ENCODE assay signal across 8 cellular contexts in the genomic region with DNA sequence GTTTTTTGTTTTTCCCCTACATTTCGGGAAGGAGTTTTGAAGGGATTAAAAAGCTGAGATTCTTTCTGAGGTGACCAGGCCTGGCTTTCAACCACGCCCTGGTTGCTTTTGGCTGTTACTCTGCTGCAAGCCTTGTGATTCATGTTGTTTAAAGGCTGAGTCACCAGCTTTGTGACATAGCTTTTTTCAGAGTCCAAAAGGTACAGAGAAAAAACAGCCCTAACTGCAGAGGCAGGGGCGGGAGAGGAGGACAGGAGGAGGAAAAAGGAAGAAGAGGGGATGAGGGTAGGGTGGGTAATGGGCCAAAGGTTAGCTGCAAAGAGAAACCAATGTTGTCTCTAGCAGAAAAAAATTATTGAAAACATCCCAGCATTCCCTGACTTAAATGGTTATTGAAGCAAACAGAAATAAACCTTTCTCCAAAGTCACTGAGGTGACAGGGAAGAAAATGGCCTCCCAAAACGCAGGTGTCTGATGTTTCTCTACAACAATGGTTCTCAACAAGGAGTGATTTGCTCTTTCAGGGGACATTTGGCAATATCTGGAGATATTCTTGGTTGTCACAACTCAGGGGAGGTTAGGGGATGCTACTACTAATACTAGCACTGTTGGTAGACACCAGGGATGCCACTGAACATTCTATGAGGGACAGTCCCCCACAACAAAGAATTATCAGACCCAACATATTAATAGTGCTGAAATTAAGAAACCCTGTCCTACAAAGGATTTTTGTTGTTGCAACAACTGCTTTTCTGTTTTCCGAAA. TPM values are rescaled to one million over a fixed set of nuclear protein-coding genes. Genes with fewer than 3 reads are reported as not detected.
A peak's percentile ranks its signal among the peaks of the same experiment; 100 is the strongest.
DNase-seq lines count a peak whose midpoint lies in the region; ATAC-seq, FAIRE-seq and TF ChIP-seq lines count a peak whose summit lies in the region.

No MANE protein-coding gene starts in this region.

- peak overlapping the region; percentile 90 for H3K4me2 ChIP-seq in astrocyte (ENCODE audit: low read length)

- peak overlapping the region; percentile 22 for H3K4me3 ChIP-seq in BJ (ENCODE audit: low read depth, low read length)
- H3K4me3 ChIP-seq in LNCaP clone FGC (ENCODE audit: low read depth, low read length) = peak overlapping the region; percentile 99
- H3K4me3 ChIP-seq in astrocyte (ENCODE audit: insufficient read depth, low read depth, low read length) = peak overlapping the region; percentile 82
- H3K4me3 ChIP-seq in iPS-18a (ENCODE audit: low read length) = peak overlapping the region; percentile 99
- H3K4me3 ChIP-seq in skin epidermis = peak overlapping the region in 5 of 7 experiments; percentile 8 to 95 (median 78)

- H4K20me1 ChIP-seq in astrocyte (ENCODE audit: insufficient read depth, low read length) = peaks cover 24% of the 10 kb centered on the region

- TF ChIP-seq CTCF in BJ (IDR thresholded peaks at IDR 0.05; ENCODE audit: insufficient read depth, low read depth, low read length) = no peak
- TF ChIP-seq CTCF in LNCaP clone FGC (IDR thresholded peaks at IDR 0.05; ENCODE audit: control insufficient read depth, extremely low read depth, insufficient read depth) = no peak
- TF ChIP-seq CTCF in astrocyte (IDR thresholded peaks at IDR 0.05; ENCODE audit: insufficient read depth, low read depth, low read length) = no peak

- peaks cover 42% of the 10 kb centered on the region for H3K4me1 Mint-ChIP-seq in astrocyte (ENCODE audit: low read depth, unreplicated experiment)

- H2AFZ ChIP-seq in astrocyte (ENCODE audit: low read depth, low read length) = no peak overlapping the region

- CTCF ChIA-PET in BJ (lab: Yijun Ruan, JAX) = interaction anchor here (1.7 to 4.3 kb wide), 4 partner anchors 10 to 24 kb away, joined by 7 to 35 read pairs (median 20); no protein-coding TSS in a partner anchor

- no peaks in the 10 kb centered on the region for H3K27me3 ChIP-seq in BJ (ENCODE audit: control insufficient read depth, insufficient read depth, low read length)
- H3K27me3 ChIP-seq in astrocyte (ENCODE audit: insufficient read depth, low read length) = peaks cover 6% of the 10 kb centered on the region
- H3K27me3 ChIP-seq in iPS-18a (ENCODE audit: control insufficient read depth, insufficient read depth, low read length) = no peaks in the 10 kb centered on the region

- H3K36me3 ChIP-seq in BJ (ENCODE audit: control insufficient read depth, insufficient read depth, low read length) (peaks cover 4% of the 10 kb centered on the region), astrocyte (ENCODE audit: insufficient read depth, low read length) (peaks cover 10% of the 10 kb centered on the region), iPS-18a (ENCODE audit: control insufficient read depth, low read depth, low read length) (peaks cover 18% of the 10 kb centered on the region)

- no peak for FAIRE-seq in astrocyte (lab: Jason Lieb, UNC)

- H3K27ac Mint-ChIP-seq in astrocyte (ENCODE audit: unreplicated experiment) = peak overlapping the region; percentile 100

- H3K9me3 ChIP-seq in astrocyte (ENCODE audit: insufficient read depth, low read depth, low read length) (no peaks in the 10 kb centered on the region), iPS-18a (ENCODE audit: control insufficient read depth, low read depth, low read length) (no peaks in the 10 kb centered on the region)

- POLR2A ChIA-PET in BJ (lab: Charles Lee) = interaction anchor here (0.7 to 1.5 kb wide), 3 partner anchors 12 to 1752 kb away, joined by 3 to 4 read pairs (median 3); no protein-coding TSS in a partner anchor

- ATAC-seq in HG02840 (IDR thresholded peaks at IDR 0.05; ENCODE audit: low FRiP score, unreplicated experiment) = no peak

- no peaks in the 10 kb centered on the region for H3K27me3 Mint-ChIP-seq in astrocyte (ENCODE audit: low read depth, unreplicated experiment)

- H3K4me3 Mint-ChIP-seq in astrocyte (ENCODE audit: unreplicated experiment) = peak overlapping the region; percentile 91

- peaks cover 51% of the 10 kb centered on the region for H3K4me1 ChIP-seq in astrocyte (ENCODE audit: insufficient read depth, low read length)
- peaks cover 50% of the 10 kb centered on the region for H3K4me1 ChIP-seq in iPS-18a (ENCODE audit: control insufficient read depth, low read depth, low read length)

- DNase-seq in BJ (ENCODE audit: low read depth) = peak; percentile 81
- DNase-seq in LNCaP clone FGC (ENCODE audit: low read depth) = peak; percentile 83
- DNase-seq in astrocyte (ENCODE audit: low read depth) = peak; percentile 92
- no peak for DNase-seq in SIG-M5 (lab: John Stamatoyannopoulos, UW)
- DNase-seq in NCI-H2196 treated with DMSO at 0.1 percent for 48 hours (lab: John Stamatoyannopoulos, UW; ENCODE audit: unreplicated experiment) = no peak

- peak overlapping the region; percentile 100 for H3K27ac ChIP-seq in astrocyte (ENCODE audit: low read depth, low read length)
- H3K27ac ChIP-seq in iPS-18a (ENCODE audit: low read length) = peak overlapping the region; percentile 93
- H3K27ac ChIP-seq in skin epidermis = peak overlapping the region; percentile 54 to 100 (median 100)

- peaks cover 16% of the 10 kb centered on the region for H3K36me3 Mint-ChIP-seq in astrocyte (ENCODE audit: low read depth, unreplicated experiment)

- peaks cover 37% of the 10 kb centered on the region for H3K79me2 ChIP-seq in astrocyte (ENCODE audit: insufficient read depth, low read length)

- H3K9ac ChIP-seq in astrocyte (ENCODE audit: low read length) = peak overlapping the region; percentile 100
- peak overlapping the region; percentile 74 for H3K9ac ChIP-seq in iPS-18a (ENCODE audit: low read length)

- no peaks in the 10 kb centered on the region for H3K9me3 Mint-ChIP-seq in astrocyte (ENCODE audit: unreplicated experiment)

RNA-seq across cellular contexts. Expression of a gene that starts 2.1 kb away (rescaled TPM):
- 1,715 and 2,374 TPM in 2 replicates for polyA plus RNA-seq in BJ (2011; rRNA removed)
- 607 and 730 TPM in 2 replicates for polyA minus RNA-seq in BJ (2011; rRNA and poly(A)+ RNA removed)
- 1,171 and 1,214 TPM in 2 replicates for total RNA-seq in astrocyte

RNA-seq across cellular contexts. Expression of a gene that starts 52.9 kb away (rescaled TPM):
- 12.6 and 38.4 TPM in 2 replicates for polyA plus RNA-seq in BJ (2011; rRNA removed)
- polyA minus RNA-seq in BJ (2011; rRNA and poly(A)+ RNA removed) = 20.5 and 24.2 TPM in 2 replicates
- 44.5 and 48.4 TPM in 2 replicates for total RNA-seq in astrocyte

Comparison
In these comparisons a context has a peak if more than half of its experiments do, and no peak if none do; other contexts are left out.
1. DNase-seq: peak in BJ (single experiment), LNCaP clone FGC (single experiment) and astrocyte (single experiment); none in SIG-M5 (single experiment) and NCI-H2196 treated with DMSO at 0.1 percent for 48 hours (single experiment).
2. H3K4me3 ChIP-seq: peak in every context shown above with its lines; median percentile 99 in LNCaP clone FGC; 99 in iPS-18a; 82 in astrocyte; 78 in skin epidermis; 22 in BJ.
3. Peak in every context shown above with its lines, with median percentiles within 50 percentile points of each other: H3K27ac ChIP-seq.